ENCODE assay signal across 20 cellular contexts in the genomic region with DNA sequence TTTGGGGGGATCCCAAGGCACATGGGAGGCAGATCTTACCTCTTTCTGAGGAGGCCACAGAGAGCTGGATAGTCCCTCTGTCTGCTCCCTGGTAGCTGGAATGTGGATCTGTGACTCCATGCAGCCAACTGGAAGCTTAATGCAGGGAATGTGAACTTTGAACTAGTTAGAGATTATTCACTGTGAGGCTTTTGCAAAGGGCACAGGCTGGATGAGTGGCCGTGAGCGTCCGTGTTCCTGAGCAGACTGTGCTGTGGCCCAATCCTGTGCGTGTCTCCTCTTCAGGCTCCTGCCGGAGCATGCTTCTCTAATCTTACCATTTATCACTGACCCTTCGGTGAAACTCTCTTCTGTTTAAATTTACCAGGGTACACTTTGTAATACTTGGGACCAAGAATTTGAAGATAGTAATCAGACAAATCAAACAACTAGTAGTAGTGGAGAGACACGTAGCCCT.
DNase-seq lines count a peak whose midpoint lies in the region; ATAC-seq, FAIRE-seq and TF ChIP-seq lines count a peak whose summit lies in the region.
"Had no signal": no experiment of that assay in that cellular context is flagged by ENCODE, and none has a peak within 500 bp of the region (broad histone marks: within the 10 kb centered on the region; RNA-seq: fewer than 3 reads in every experiment).

No MANE protein-coding gene starts in this region.

- H3K27ac ChIP-seq in cardiac muscle cell = no peak overlapping the region
- no peak overlapping the region for H3K27ac ChIP-seq in liver (ENCODE audit: low read depth in 1 of 2, low read length in 2 of 2)
- no peak overlapping the region for H3K27ac ChIP-seq in small intestine (ENCODE audit: low read depth in 1 of 2, low read length in 1 of 2)
- H3K27ac ChIP-seq: colonic mucosa, SJSA1 had no signal

- peak; percentile 35 to 45 for TF ChIP-seq RAD21 in liver (IDR thresholded peaks at IDR 0.05)

- H3K4me1 ChIP-seq in cardiac muscle cell (ENCODE audit: low read depth) (peaks cover 25% of the 10 kb centered on the region), liver (ENCODE audit: control insufficient read depth in 4 of 4, insufficient read depth in 4 of 4, low read length in 3 of 4) (peaks cover 0 to 4% (median 2%) of the 10 kb centered on the region in 4 donors), small intestine (ENCODE audit: control insufficient read depth in 2 of 2, insufficient read depth in 1 of 2, low read depth in 1 of 2, low read length in 1 of 2) (peaks cover 0 to 5% of the 10 kb centered on the region in 2 donors)
- H3K4me1 ChIP-seq: colonic mucosa, SJSA1 had no signal

- no peak overlapping the region for H3K4me3 ChIP-seq in cardiac muscle cell
- H3K4me3 ChIP-seq in liver (ENCODE audit: low read depth in 1 of 3, low read length in 3 of 3) = no peak overlapping the region
- H3K4me3 ChIP-seq in small intestine (ENCODE audit: low read depth in 1 of 2, low read length in 2 of 2) = no peak overlapping the region
- H3K4me3 ChIP-seq: colonic mucosa, K562, mucosa of descending colon, SJSA1 had no signal

- no peak for TF ChIP-seq CTCF in cardiac muscle cell (IDR thresholded peaks at IDR 0.05; ENCODE audit: low read depth, low read length)
- no peak for TF ChIP-seq CTCF in liver (IDR thresholded peaks at IDR 0.05; ENCODE audit: low read depth, low read length, missing input control)

- no peaks in the 10 kb centered on the region for H3K36me3 ChIP-seq in cardiac muscle cell
- H3K36me3 ChIP-seq in liver (ENCODE audit: control insufficient read depth in 4 of 4, insufficient read depth in 3 of 4, low read depth in 1 of 4, low read length in 3 of 4) = no peaks in the 10 kb centered on the region
- H3K36me3 ChIP-seq in small intestine (ENCODE audit: control insufficient read depth in 2 of 2, insufficient read depth in 2 of 2, low read length in 2 of 2) = no peaks in the 10 kb centered on the region
- H3K36me3 ChIP-seq: colonic mucosa, SJSA1 had no signal

- H3K27me3 ChIP-seq in cardiac muscle cell (no peaks in the 10 kb centered on the region), liver (ENCODE audit: control insufficient read depth in 4 of 4, insufficient read depth in 4 of 4, low read length in 3 of 4) (no peaks in the 10 kb centered on the region), small intestine (ENCODE audit: control insufficient read depth in 2 of 2, insufficient read depth in 2 of 2, low read length in 2 of 2) (no peaks in the 10 kb centered on the region)
- H3K27me3 ChIP-seq: colonic mucosa, SJSA1 had no signal

- no peak for FAIRE-seq in small intestine (lab: Jason Lieb, UNC)
- FAIRE-seq: K562 had no signal

- ATAC-seq in HG03159 (IDR thresholded peaks at IDR 0.05; ENCODE audit: unreplicated experiment) (no peak), GM19023 (IDR thresholded peaks at IDR 0.05; ENCODE audit: unreplicated experiment) (no peak)
- ATAC-seq: K562, mucosa of descending colon had no signal

- H3K9me3 ChIP-seq in cardiac muscle cell (ENCODE audit: low read depth) (no peaks in the 10 kb centered on the region), liver (ENCODE audit: control insufficient read depth in 4 of 4, low read length in 3 of 4) (no peaks in the 10 kb centered on the region), small intestine (ENCODE audit: control insufficient read depth, low read depth) (no peaks in the 10 kb centered on the region)
- H3K9me3 ChIP-seq: colonic mucosa, mucosa of descending colon, SJSA1 had no signal

- 48% methylated on average over 7 of the region's 7 CpGs for WGBS in liver
- WGBS in small intestine, 3 donors = 23 to 64% (median 35%) methylated on average over 7 of the region's 7 CpGs

- peak; percentile 12 for DNase-seq in HuH-7.5 (ENCODE audit: low spot score)
- DNase-seq in cardiac muscle cell (ENCODE audit: low read depth in 1 of 2, low spot score in 1 of 2) = peak; percentile 32 to 35
- DNase-seq in small intestine = peak; percentile 68
- no peak for DNase-seq in D341Med (ENCODE audit: low spot score)
- no peak for DNase-seq in SW480 (ENCODE audit: low spot score)
- DNase-seq: activated CD4-positive, alpha-beta T cell treated with anti-CD3 and anti-CD28 coated beads for 1 hour; activated effector memory CD4-positive, alpha-beta T cell treated with anti-CD3 and anti-CD28 coated beads, Interleukin-2, amount 50 U/mL, for 16 hours; aorta; colonic mucosa; COR-L47; mucosa of descending colon; NCI-H1092; NCI-H69; occipital lobe; OCI-M1 had no signal

- H3K9ac ChIP-seq in liver (ENCODE audit: low read depth in 1 of 2, low read length in 2 of 2) = no peak overlapping the region

TF ChIP-seq in liver, 16 proteins besides CTCF, POLR2A, EP300 and RAD21:
- TF ChIP-seq, protein P1, sequence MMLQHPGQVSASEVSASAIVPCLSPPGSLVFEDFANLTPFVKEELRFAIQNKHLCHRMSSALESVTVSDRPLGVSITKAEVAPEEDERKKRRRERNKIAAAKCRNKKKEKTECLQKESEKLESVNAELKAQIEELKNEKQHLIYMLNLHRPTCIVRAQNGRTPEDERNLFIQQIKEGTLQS (IDR thresholded peaks at IDR 0.05) = no peak
- TF ChIP-seq, protein P2, sequence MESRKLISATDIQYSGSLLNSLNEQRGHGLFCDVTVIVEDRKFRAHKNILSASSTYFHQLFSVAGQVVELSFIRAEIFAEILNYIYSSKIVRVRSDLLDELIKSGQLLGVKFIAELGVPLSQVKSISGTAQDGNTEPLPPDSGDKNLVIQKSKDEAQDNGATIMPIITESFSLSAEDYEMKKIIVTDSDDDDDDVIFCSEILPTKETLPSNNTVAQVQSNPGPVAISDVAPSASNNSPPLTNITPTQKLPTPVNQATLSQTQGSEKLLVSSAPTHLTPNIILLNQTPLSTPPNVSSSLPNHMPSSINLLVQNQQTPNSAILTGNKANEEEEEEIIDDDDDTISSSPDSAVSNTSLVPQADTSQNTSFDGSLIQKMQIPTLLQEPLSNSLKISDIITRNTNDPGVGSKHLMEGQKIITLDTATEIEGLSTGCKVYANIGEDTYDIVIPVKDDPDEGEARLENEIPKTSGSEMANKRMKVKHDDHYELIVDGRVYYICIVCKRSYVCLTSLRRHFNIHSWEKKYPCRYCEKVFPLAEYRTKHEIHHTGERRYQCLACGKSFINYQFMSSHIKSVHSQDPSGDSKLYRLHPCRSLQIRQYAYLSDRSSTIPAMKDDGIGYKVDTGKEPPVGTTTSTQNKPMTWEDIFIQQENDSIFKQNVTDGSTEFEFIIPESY (IDR thresholded peaks at IDR 0.05) = no peak
- TF ChIP-seq JUND (IDR thresholded peaks at IDR 0.05) (no peak), TAF1 (conservative IDR thresholded peaks at IDR 0.05) (no peak), GABPA (IDR thresholded peaks at IDR 0.05 in 1 of 2, conservative IDR thresholded peaks at IDR 0.05 in 1 of 2) (no peak), FOXA2 (IDR thresholded peaks at IDR 0.05) (no peak), EGR1 (IDR thresholded peaks at IDR 0.05; ENCODE audit: low read depth in 2 of 2) (no peak), YY1 (IDR thresholded peaks at IDR 0.05) (peak; percentile 48), RXRA (IDR thresholded peaks at IDR 0.05) (peak; percentile 67 to 71), SP1 (IDR thresholded peaks at IDR 0.05) (peak; percentile 89), HNF4A (conservative IDR thresholded peaks at IDR 0.05) (peak; percentile 71 to 75), FOXA1 (IDR thresholded peaks at IDR 0.05) (no peak), HNF4G (IDR thresholded peaks at IDR 0.05) (peak; percentile 30), NR2F2 (IDR thresholded peaks at IDR 0.05) (peak; percentile 39)
- TF ChIP-seq, protein P3, sequence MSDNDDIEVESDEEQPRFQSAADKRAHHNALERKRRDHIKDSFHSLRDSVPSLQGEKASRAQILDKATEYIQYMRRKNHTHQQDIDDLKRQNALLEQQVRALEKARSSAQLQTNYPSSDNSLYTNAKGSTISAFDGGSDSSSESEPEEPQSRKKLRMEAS (IDR thresholded peaks at IDR 0.05) = peak; percentile 24
- TF ChIP-seq, protein P4, sequence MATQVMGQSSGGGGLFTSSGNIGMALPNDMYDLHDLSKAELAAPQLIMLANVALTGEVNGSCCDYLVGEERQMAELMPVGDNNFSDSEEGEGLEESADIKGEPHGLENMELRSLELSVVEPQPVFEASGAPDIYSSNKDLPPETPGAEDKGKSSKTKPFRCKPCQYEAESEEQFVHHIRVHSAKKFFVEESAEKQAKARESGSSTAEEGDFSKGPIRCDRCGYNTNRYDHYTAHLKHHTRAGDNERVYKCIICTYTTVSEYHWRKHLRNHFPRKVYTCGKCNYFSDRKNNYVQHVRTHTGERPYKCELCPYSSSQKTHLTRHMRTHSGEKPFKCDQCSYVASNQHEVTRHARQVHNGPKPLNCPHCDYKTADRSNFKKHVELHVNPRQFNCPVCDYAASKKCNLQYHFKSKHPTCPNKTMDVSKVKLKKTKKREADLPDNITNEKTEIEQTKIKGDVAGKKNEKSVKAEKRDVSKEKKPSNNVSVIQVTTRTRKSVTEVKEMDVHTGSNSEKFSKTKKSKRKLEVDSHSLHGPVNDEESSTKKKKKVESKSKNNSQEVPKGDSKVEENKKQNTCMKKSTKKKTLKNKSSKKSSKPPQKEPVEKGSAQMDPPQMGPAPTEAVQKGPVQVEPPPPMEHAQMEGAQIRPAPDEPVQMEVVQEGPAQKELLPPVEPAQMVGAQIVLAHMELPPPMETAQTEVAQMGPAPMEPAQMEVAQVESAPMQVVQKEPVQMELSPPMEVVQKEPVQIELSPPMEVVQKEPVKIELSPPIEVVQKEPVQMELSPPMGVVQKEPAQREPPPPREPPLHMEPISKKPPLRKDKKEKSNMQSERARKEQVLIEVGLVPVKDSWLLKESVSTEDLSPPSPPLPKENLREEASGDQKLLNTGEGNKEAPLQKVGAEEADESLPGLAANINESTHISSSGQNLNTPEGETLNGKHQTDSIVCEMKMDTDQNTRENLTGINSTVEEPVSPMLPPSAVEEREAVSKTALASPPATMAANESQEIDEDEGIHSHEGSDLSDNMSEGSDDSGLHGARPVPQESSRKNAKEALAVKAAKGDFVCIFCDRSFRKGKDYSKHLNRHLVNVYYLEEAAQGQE (IDR thresholded peaks at IDR 0.05) = no peak

Comparison
In these comparisons a context has a peak if more than half of its experiments do, and no peak if none do; other contexts are left out.
1. DNase-seq: peak in HuH-7.5 (single experiment), cardiac muscle cell (2 of 2) and small intestine (single experiment); none in D341Med (single experiment) and SW480 (single experiment).